Comparison of ENCODE assay signal across 1 cellular context in genomic region chr19:40567750-40568494, GRCh38.
A peak's percentile ranks its signal among the peaks of the same experiment; 100 is the strongest.
TF ChIP-seq lines count a peak whose summit lies in the region.

No MANE protein-coding gene starts in this region.

TF ChIP-seq in A549, 52 proteins besides CTCF, POLR2A, EP300 and RAD21:
- no peak for TF ChIP-seq SMC3 (IDR thresholded peaks at IDR 0.05)
- peak; percentile 99 for TF ChIP-seq ZFP36 (IDR thresholded peaks at IDR 0.05; ENCODE audit: borderline replicate concordance, partially characterized antibody)
- TF ChIP-seq KDM1A (IDR thresholded peaks at IDR 0.05; ENCODE audit: low read depth), result peak; percentile 50; the same call in 1 of the 2 replicates
- TF ChIP-seq HDAC2 (IDR thresholded peaks at IDR 0.05), result peak; percentile 83; the same call in 1 of the 2 replicates
- no peak for TF ChIP-seq ESRRA (IDR thresholded peaks at IDR 0.05; ENCODE audit: borderline replicate concordance, low read length)
- peak; percentile 51; the same call in 1 of the 2 replicates for TF ChIP-seq MAX (IDR thresholded peaks at IDR 0.05)
- TF ChIP-seq E2F6 (IDR thresholded peaks at IDR 0.05; ENCODE audit: borderline replicate concordance, low read depth), result no peak
- no peak for TF ChIP-seq CBX2 (IDR thresholded peaks at IDR 0.05; ENCODE audit: borderline replicate concordance, low read depth)
- no peak for TF ChIP-seq REST (IDR thresholded peaks at IDR 0.05)
TF ChIP-seq in A549: peak in this region for 4.
